In the genomic region with DNA sequence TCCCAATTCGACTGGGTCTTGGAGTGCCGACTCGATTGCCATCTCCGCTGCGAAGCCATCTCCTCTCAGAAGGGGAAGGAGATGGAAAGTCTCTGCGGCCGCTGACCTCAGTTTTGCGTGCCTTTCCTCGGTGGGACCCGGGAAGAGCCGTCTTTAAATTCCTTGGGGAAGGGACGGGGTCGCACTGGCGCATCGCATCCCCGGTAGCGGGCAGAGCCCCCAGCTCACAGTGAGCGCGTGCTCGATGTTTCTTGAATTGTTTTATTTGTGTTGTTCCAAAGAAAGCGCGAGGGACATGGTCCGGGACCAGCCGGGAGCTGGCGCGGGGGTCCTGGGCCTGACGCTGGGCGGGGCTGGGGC, we compare ENCODE assay signal across 9 cellular contexts. TPM values are rescaled to one million over a fixed set of nuclear protein-coding genes. Genes with fewer than 3 reads are reported as not detected.
DNase-seq lines count a peak whose midpoint lies in the region; ATAC-seq and TF ChIP-seq lines count a peak whose summit lies in the region.
"Had no signal": no experiment of that assay in that cellular context is flagged by ENCODE, and none has a peak within 500 bp of the region (broad histone marks: within the 10 kb centered on the region; RNA-seq: fewer than 3 reads in every experiment).

No MANE protein-coding gene starts in this region.

- no peak for TF ChIP-seq POLR2A in sigmoid colon (IDR thresholded peaks at IDR 0.05)
- no peak for TF ChIP-seq POLR2A in thyroid gland (IDR thresholded peaks at IDR 0.05)

- H3K27ac ChIP-seq in SJSA1 (no peak overlapping the region), sigmoid colon (no peak overlapping the region), thyroid gland (no peak overlapping the region)

- H3K9me3 ChIP-seq in ES-I3 (ENCODE audit: control insufficient read depth, insufficient read depth, low read length) (no peaks in the 10 kb centered on the region), SJSA1 (replicated peaks) (no peaks in the 10 kb centered on the region), sigmoid colon (no peaks in the 10 kb centered on the region), thyroid gland (no peaks in the 10 kb centered on the region)

- no peaks in the 10 kb centered on the region for H3K27me3 ChIP-seq in SJSA1 (replicated peaks)
- peaks cover 0 to 20% (median 0%) of the 10 kb centered on the region in 3 donors for H3K27me3 ChIP-seq in sigmoid colon
- H3K27me3 ChIP-seq in thyroid gland, result no peaks in the 10 kb centered on the region

- no peaks in the 10 kb centered on the region for H3K36me3 ChIP-seq in ES-I3 (ENCODE audit: insufficient read depth, low read length)
- H3K36me3 ChIP-seq in SJSA1, result peaks cover 9% of the 10 kb centered on the region
- no peaks in the 10 kb centered on the region for H3K36me3 ChIP-seq in sigmoid colon
- no peaks in the 10 kb centered on the region for H3K36me3 ChIP-seq in thyroid gland

- TF ChIP-seq CTCF in fibroblast of villous mesenchyme (IDR thresholded peaks at IDR 0.05; ENCODE audit: insufficient read depth, low read depth, low read length) (no peak), sigmoid colon (IDR thresholded peaks at IDR 0.05) (no peak), thyroid gland (IDR thresholded peaks at IDR 0.05) (no peak)

- peak in 1 of 2 experiments; percentile 28 for DNase-seq in SJSA1 (ENCODE audit: low read depth in 1 of 2, low spot score in 2 of 2)
- no peak for DNase-seq in fibroblast of villous mesenchyme (ENCODE audit: low read depth)
- no peak for DNase-seq in sigmoid colon
- DNase-seq in NCI-H146 treated with DMSO at 0.1 percent for 48 hours (lab: John Stamatoyannopoulos, UW; ENCODE audit: unreplicated experiment), result no peak
- DNase-seq in dedifferentiated amniotic fluid mesenchymal stem cell (ENCODE audit: extremely low spot score), result no peak
- no peak for DNase-seq in thyroid gland
- DNase-seq: midbrain had no signal

- intact Hi-C loops in sigmoid colon (cut with DNase I), result no loop called here
- intact Hi-C loops in thyroid gland (cut with DNase I), result no loop called here

- TF ChIP-seq EP300 in sigmoid colon (IDR thresholded peaks at IDR 0.05), result no peak

- H3K9ac ChIP-seq in ES-I3 (ENCODE audit: low read depth, low read length), result peak overlapping the region; percentile 87

- ATAC-seq in GM18909 (IDR thresholded peaks at IDR 0.05; ENCODE audit: poor library complexity, unreplicated experiment), result no peak

- H3K4me3 ChIP-seq in SJSA1 (peak overlapping the region; percentile 86), fibroblast of villous mesenchyme (ENCODE audit: low read depth, low read length) (peak overlapping the region; percentile 82), sigmoid colon (peak overlapping the region in 3 of 4 donors; percentile 56 to 65 (median 64)), thyroid gland (replicated peaks in 1 of 3) (peak overlapping the region in 1 of 3 donors; percentile 53)

- WGBS in sigmoid colon, 2 donors, result 18 to 28% methylated on average over 28 of the region's 28 CpGs
- 16 to 20% methylated on average over 26 to 28 of the region's 28 CpGs for WGBS in thyroid gland, 2 donors

- H3K4me1 ChIP-seq in ES-I3 (ENCODE audit: insufficient read depth, low read length), result peaks cover 6% of the 10 kb centered on the region
- peaks cover 50% of the 10 kb centered on the region for H3K4me1 ChIP-seq in SJSA1 (replicated peaks)
- peaks cover 0 to 9% (median 8%) of the 10 kb centered on the region in 4 donors for H3K4me1 ChIP-seq in sigmoid colon
- H3K4me1 ChIP-seq in thyroid gland, result peaks cover 0 to 10% of the 10 kb centered on the region in 2 donors

RNA-seq across cellular contexts. Expression of a gene that starts 0.3 kb away (rescaled TPM):
- total RNA-seq in SJSA1 (2014; rRNA removed; shearing (Covaris generic)), result 48.3 and 59.3 TPM in 2 replicates
- total RNA-seq in fibroblast of villous mesenchyme (7.7 and 8.6 TPM in 2 replicates), sigmoid colon (10 to 100 TPM; 11.0 to 15.8 (median 13.6) TPM), thyroid gland (10 to 100 TPM; 11.1 to 26.1 (median 18.5) TPM)
- polyA plus RNA-seq in sigmoid colon, result 1 to 10 TPM; 1.2 to 2.7 (median 1.6) TPM
